In the genomic region with DNA sequence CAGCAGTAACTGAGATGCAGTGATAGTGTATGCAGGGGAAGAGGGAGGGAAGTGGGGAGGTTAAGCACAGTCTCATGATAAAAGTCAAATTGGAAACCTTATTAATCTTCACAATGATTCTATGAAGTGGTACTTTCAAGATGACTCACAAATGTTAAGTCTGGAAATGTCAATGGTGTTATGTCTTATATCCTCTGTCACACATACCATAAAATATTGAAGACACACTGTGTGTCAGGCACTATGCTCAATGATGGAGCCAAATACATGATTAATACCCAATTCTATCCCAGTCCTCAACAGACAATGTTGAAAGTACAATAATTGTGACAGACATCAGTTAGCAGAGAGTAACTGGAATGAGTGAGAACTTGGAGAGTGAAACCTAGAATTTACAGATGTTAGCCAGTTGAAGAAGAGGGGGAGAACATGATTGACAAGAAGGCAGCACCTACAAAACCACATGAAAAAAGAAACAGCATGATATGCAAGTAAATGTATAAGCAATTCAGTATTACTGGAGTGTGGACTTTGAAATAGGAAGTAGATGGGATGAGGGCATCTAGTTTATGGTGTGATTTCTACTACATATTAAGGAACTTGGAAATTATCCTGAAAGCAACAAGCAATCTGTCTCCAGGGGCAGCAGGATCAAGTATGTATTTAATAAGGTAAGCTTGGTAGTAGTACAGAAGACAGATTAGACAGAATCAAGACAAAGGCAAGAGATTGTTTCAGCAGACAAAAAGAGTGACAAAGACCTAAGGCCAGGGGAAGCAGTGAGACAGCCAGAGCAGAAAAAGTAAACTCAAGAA, we compare ENCODE assay signal across 1 cellular context.
TF ChIP-seq lines count a peak whose summit lies in the region.

No MANE protein-coding gene starts in this region.

TF ChIP-seq in HepG2, 621 proteins besides CTCF, POLR2A, EP300 and RAD21 (continued from another document and continues in another):
- TF ChIP-seq RBFOX2 (IDR thresholded peaks at IDR 0.05; ENCODE audit: low read depth, low read length): no peak
- TF ChIP-seq ZSCAN22 (CRISPR knock-in tag; IDR thresholded peaks at IDR 0.05): no peak
- TF ChIP-seq GATAD2A (CRISPR knock-in tag; IDR thresholded peaks at IDR 0.05): peak; percentile 32; the same call in 1 of the 2 replicates
- no peak for TF ChIP-seq SALL2 (CRISPR knock-in tag; IDR thresholded peaks at IDR 0.05)
- TF ChIP-seq, protein P1, sequence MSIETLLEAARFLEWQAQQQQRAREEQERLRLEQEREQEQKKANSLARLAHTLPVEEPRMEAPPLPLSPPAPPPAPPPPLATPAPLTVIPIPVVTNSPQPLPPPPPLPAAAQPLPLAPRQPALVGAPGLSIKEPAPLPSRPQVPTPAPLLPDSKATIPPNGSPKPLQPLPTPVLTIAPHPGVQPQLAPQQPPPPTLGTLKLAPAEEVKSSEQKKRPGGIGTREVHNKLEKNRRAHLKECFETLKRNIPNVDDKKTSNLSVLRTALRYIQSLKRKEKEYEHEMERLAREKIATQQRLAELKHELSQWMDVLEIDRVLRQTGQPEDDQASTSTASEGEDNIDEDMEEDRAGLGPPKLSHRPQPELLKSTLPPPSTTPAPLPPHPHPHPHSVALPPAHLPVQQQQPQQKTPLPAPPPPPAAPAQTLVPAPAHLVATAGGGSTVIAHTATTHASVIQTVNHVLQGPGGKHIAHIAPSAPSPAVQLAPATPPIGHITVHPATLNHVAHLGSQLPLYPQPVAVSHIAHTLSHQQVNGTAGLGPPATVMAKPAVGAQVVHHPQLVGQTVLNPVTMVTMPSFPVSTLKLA (IDR thresholded peaks at IDR 0.05): no peak
- TF ChIP-seq ZNF333 (CRISPR knock-in tag; IDR thresholded peaks at IDR 0.05; ENCODE audit: borderline replicate concordance): no peak
- peak; percentile 57 for TF ChIP-seq TCF7L2 (IDR thresholded peaks at IDR 0.05; ENCODE audit: low read depth, low read length)
- TF ChIP-seq, protein P2, sequence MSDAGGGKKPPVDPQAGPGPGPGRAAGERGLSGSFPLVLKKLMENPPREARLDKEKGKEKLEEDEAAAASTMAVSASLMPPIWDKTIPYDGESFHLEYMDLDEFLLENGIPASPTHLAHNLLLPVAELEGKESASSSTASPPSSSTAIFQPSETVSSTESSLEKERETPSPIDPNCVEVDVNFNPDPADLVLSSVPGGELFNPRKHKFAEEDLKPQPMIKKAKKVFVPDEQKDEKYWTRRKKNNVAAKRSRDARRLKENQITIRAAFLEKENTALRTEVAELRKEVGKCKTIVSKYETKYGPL (CRISPR knock-in tag; IDR thresholded peaks at IDR 0.05): no peak
- no peak for TF ChIP-seq KDM2A (CRISPR knock-in tag; IDR thresholded peaks at IDR 0.05; ENCODE audit: borderline replicate concordance, low read depth)
- no peak for TF ChIP-seq ZNF350 (CRISPR knock-in tag; IDR thresholded peaks at IDR 0.05; ENCODE audit: borderline replicate concordance, low read depth)
- TF ChIP-seq TCF12 (IDR thresholded peaks at IDR 0.05): no peak
- no peak for TF ChIP-seq TCF12 (CRISPR knock-in tag; IDR thresholded peaks at IDR 0.05)
- TF ChIP-seq ZC3H13 (CRISPR knock-in tag; IDR thresholded peaks at IDR 0.05): no peak
- TF ChIP-seq HDAC6 (IDR thresholded peaks at IDR 0.05; ENCODE audit: low read depth, low read length): no peak
- TF ChIP-seq, protein P3, sequence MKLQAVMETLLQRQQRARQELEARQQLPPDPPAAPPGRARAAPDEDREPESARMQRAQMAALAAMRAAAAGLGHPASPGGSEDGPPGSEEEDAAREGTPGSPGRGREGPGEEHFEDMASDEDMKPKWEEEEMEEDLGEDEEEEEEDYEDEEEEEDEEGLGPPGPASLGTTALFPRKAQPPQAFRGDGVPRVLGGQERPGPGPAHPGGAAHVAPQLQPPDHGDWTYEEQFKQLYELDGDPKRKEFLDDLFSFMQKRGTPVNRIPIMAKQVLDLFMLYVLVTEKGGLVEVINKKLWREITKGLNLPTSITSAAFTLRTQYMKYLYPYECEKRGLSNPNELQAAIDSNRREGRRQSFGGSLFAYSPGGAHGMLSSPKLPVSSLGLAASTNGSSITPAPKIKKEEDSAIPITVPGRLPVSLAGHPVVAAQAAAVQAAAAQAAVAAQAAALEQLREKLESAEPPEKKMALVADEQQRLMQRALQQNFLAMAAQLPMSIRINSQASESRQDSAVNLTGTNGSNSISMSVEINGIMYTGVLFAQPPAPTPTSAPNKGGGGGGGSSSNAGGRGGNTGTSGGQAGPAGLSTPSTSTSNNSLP (IDR thresholded peaks at IDR 0.05; ENCODE audit: low read depth, low read length): peak; percentile 81
- TF ChIP-seq ZNF616 (CRISPR knock-in tag; IDR thresholded peaks at IDR 0.05; ENCODE audit: low read depth): no peak
- peak; percentile 84; the same call in 1 of the 2 replicates for TF ChIP-seq MEIS1 (CRISPR knock-in tag; IDR thresholded peaks at IDR 0.05; ENCODE audit: borderline replicate concordance)
- no peak for TF ChIP-seq ZNF431 (CRISPR knock-in tag; IDR thresholded peaks at IDR 0.05; ENCODE audit: borderline replicate concordance, low read depth)
- TF ChIP-seq CBX2 (IDR thresholded peaks at IDR 0.05; ENCODE audit: low read depth, low read length): no peak
- TF ChIP-seq CBX2 (CRISPR knock-in tag; IDR thresholded peaks at IDR 0.05; ENCODE audit: low read depth): no peak
- TF ChIP-seq ZSCAN31 (CRISPR knock-in tag; IDR thresholded peaks at IDR 0.05; ENCODE audit: low read depth): no peak
- TF ChIP-seq ZMYM4 (CRISPR knock-in tag; IDR thresholded peaks at IDR 0.05): no peak
- TF ChIP-seq, protein P4, sequence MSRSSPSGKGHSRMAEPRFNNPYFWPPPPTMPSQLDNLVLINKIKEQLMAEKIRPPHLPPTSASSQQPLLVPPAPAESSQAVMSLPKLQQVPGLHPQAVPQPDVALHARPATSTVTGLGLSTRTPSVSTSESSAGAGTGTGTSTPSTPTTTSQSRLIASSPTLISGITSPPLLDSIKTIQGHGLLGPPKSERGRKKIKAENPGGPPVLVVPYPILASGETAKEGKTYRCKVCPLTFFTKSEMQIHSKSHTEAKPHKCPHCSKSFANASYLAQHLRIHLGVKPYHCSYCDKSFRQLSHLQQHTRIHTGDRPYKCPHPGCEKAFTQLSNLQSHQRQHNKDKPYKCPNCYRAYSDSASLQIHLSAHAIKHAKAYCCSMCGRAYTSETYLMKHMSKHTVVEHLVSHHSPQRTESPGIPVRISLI (CRISPR knock-in tag; IDR thresholded peaks at IDR 0.05; ENCODE audit: borderline replicate concordance): 0 out of 2 replicates have a peak, but pooled peaks have one; percentile 12
- no peak for TF ChIP-seq ZNF546 (CRISPR knock-in tag; conservative IDR thresholded peaks at IDR 0.05)
- TF ChIP-seq, protein P5, sequence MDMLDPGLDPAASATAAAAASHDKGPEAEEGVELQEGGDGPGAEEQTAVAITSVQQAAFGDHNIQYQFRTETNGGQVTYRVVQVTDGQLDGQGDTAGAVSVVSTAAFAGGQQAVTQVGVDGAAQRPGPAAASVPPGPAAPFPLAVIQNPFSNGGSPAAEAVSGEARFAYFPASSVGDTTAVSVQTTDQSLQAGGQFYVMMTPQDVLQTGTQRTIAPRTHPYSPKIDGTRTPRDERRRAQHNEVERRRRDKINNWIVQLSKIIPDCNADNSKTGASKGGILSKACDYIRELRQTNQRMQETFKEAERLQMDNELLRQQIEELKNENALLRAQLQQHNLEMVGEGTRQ (IDR thresholded peaks at IDR 0.05; ENCODE audit: low read depth, low read length): no peak
- TF ChIP-seq, protein P5 (CRISPR knock-in tag; IDR thresholded peaks at IDR 0.05; ENCODE audit: borderline replicate concordance): no peak
- no peak for TF ChIP-seq HNRNPL (IDR thresholded peaks at IDR 0.05; ENCODE audit: low read depth, low read length)
- no peak for TF ChIP-seq MEF2D (CRISPR knock-in tag; IDR thresholded peaks at IDR 0.05)
- TF ChIP-seq ZNF329 (CRISPR knock-in tag; IDR thresholded peaks at IDR 0.05; ENCODE audit: low read depth): no peak
- TF ChIP-seq ZNF709 (CRISPR knock-in tag; IDR thresholded peaks at IDR 0.05): no peak
- TF ChIP-seq, protein P6, sequence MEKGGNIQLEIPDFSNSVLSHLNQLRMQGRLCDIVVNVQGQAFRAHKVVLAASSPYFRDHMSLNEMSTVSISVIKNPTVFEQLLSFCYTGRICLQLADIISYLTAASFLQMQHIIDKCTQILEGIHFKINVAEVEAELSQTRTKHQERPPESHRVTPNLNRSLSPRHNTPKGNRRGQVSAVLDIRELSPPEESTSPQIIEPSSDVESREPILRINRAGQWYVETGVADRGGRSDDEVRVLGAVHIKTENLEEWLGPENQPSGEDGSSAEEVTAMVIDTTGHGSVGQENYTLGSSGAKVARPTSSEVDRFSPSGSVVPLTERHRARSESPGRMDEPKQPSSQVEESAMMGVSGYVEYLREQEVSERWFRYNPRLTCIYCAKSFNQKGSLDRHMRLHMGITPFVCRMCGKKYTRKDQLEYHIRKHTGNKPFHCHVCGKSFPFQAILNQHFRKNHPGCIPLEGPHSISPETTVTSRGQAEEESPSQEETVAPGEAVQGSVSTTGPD (CRISPR knock-in tag; IDR thresholded peaks at IDR 0.05): no peak
- TF ChIP-seq CREB1 (IDR thresholded peaks at IDR 0.05): no peak
- no peak; the same call in 1 of the 2 replicates for TF ChIP-seq CREB1 (CRISPR knock-in tag; IDR thresholded peaks at IDR 0.05)
- TF ChIP-seq ZFP36L1 (CRISPR knock-in tag; IDR thresholded peaks at IDR 0.05): no peak
- TF ChIP-seq CEBPG (CRISPR knock-in tag; IDR thresholded peaks at IDR 0.05): 0 out of 2 replicates have a peak, but pooled peaks have one; percentile 1
- no peak for TF ChIP-seq NFIC (IDR thresholded peaks at IDR 0.05; ENCODE audit: low read length)
- TF ChIP-seq, protein P7, sequence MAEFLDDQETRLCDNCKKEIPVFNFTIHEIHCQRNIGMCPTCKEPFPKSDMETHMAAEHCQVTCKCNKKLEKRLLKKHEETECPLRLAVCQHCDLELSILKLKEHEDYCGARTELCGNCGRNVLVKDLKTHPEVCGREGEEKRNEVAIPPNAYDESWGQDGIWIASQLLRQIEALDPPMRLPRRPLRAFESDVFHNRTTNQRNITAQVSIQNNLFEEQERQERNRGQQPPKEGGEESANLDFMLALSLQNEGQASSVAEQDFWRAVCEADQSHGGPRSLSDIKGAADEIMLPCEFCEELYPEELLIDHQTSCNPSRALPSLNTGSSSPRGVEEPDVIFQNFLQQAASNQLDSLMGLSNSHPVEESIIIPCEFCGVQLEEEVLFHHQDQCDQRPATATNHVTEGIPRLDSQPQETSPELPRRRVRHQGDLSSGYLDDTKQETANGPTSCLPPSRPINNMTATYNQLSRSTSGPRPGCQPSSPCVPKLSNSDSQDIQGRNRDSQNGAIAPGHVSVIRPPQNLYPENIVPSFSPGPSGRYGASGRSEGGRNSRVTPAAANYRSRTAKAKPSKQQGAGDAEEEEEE (CRISPR knock-in tag; IDR thresholded peaks at IDR 0.05; ENCODE audit: borderline replicate concordance): no peak
- TF ChIP-seq POLR2G (IDR thresholded peaks at IDR 0.05; ENCODE audit: low read depth, low read length): 0 out of 2 replicates have a peak, but pooled peaks have one; percentile 36
- no peak for TF ChIP-seq SIX4 (CRISPR knock-in tag; IDR thresholded peaks at IDR 0.05)
- TF ChIP-seq ZNF383 (CRISPR knock-in tag; IDR thresholded peaks at IDR 0.05; ENCODE audit: borderline replicate concordance): no peak
- no peak for TF ChIP-seq LCORL (IDR thresholded peaks at IDR 0.05)
- 0 out of 2 replicates have a peak, but pooled peaks have one; percentile 11 for TF ChIP-seq LCORL (CRISPR knock-in tag; IDR thresholded peaks at IDR 0.05)
- TF ChIP-seq ZNF775 (CRISPR knock-in tag; IDR thresholded peaks at IDR 0.05; ENCODE audit: borderline replicate concordance): no peak
- TF ChIP-seq ZKSCAN1 (IDR thresholded peaks at IDR 0.05; ENCODE audit: low read length): peak; percentile 78
- TF ChIP-seq, protein P8, sequence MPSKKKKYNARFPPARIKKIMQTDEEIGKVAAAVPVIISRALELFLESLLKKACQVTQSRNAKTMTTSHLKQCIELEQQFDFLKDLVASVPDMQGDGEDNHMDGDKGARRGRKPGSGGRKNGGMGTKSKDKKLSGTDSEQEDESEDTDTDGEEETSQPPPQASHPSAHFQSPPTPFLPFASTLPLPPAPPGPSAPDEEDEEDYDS (CRISPR knock-in tag; IDR thresholded peaks at IDR 0.05): 0 out of 2 replicates have a peak, but pooled peaks have one; percentile 30
- peak; percentile 74; the same call in 1 of the 2 replicates for TF ChIP-seq SP5 (CRISPR knock-in tag; IDR thresholded peaks at IDR 0.05; ENCODE audit: borderline replicate concordance, low read depth)
- TF ChIP-seq STAT5B (CRISPR knock-in tag; IDR thresholded peaks at IDR 0.05): no peak
- TF ChIP-seq NR2C2 (CRISPR knock-in tag; IDR thresholded peaks at IDR 0.05; ENCODE audit: borderline replicate concordance): no peak
- no peak for TF ChIP-seq ADNP (CRISPR knock-in tag; IDR thresholded peaks at IDR 0.05)
- TF ChIP-seq ZNF564 (CRISPR knock-in tag; IDR thresholded peaks at IDR 0.05): no peak
- TF ChIP-seq, protein P9, sequence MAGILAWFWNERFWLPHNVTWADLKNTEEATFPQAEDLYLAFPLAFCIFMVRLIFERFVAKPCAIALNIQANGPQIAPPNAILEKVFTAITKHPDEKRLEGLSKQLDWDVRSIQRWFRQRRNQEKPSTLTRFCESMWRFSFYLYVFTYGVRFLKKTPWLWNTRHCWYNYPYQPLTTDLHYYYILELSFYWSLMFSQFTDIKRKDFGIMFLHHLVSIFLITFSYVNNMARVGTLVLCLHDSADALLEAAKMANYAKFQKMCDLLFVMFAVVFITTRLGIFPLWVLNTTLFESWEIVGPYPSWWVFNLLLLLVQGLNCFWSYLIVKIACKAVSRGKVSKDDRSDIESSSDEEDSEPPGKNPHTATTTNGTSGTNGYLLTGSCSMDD (CRISPR knock-in tag; IDR thresholded peaks at IDR 0.05): no peak
- TF ChIP-seq, protein P10, sequence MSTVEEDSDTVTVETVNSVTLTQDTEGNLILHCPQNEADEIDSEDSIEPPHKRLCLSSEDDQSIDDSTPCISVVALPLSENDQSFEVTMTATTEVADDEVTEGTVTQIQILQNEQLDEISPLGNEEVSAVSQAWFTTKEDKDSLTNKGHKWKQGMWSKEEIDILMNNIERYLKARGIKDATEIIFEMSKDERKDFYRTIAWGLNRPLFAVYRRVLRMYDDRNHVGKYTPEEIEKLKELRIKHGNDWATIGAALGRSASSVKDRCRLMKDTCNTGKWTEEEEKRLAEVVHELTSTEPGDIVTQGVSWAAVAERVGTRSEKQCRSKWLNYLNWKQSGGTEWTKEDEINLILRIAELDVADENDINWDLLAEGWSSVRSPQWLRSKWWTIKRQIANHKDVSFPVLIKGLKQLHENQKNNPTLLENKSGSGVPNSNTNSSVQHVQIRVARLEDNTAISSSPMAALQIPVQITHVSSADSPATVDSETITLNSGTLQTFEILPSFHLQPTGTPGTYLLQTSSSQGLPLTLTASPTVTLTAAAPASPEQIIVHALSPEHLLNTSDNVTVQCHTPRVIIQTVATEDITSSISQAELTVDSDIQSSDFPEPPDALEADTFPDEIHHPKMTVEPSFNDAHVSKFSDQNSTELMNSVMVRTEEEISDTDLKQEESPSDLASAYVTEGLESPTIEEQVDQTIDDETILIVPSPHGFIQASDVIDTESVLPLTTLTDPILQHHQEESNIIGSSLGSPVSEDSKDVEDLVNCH (CRISPR knock-in tag; IDR thresholded peaks at IDR 0.05): no peak
- no peak for TF ChIP-seq ZNF232 (CRISPR knock-in tag; IDR thresholded peaks at IDR 0.05; ENCODE audit: borderline replicate concordance)
